ENCODE assay signal across 10 cellular contexts in the genomic region with DNA sequence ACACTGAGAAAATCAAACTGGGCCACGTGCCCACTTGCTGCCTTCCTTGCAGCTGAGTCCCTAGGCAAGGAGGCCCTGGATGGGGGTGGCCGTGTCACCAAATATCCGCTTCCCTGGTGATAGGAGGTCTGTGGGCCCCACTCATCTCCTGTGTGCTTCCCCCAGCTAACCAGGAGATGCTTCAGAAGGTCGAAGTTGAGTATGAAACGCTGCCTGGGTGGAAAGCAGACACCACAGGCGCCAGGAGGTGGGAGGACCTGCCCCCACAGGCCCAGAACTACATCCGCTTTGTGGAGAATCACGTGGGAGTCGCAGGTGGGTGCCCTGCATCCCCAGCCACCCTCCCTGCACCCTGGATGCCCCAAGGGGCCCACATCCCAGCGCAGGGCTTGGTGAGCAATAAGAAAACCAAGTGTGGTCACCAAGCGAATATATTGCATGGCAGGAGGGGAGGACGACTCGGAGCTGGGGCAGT. TPM values are rescaled to one million over a fixed set of nuclear protein-coding genes. Genes with fewer than 3 reads are reported as not detected.
DNase-seq lines count a peak whose midpoint lies in the region; ATAC-seq and TF ChIP-seq lines count a peak whose summit lies in the region.
"Had no signal": no experiment of that assay in that cellular context is flagged by ENCODE, and none has a peak within 500 bp of the region (broad histone marks: within the 10 kb centered on the region; RNA-seq: fewer than 3 reads in every experiment).

No MANE protein-coding gene starts in this region.

- no peaks in the 10 kb centered on the region for H3K9me2 ChIP-seq in GM23248 (ENCODE audit: insufficient read depth)

- no peak overlapping the region for H3K27ac Mint-ChIP-seq in T-helper 17 cell
- H3K27ac Mint-ChIP-seq in stimulated activated memory B cell treated with anti-CD40 and anti-IgM and Interleukin-4, amounts not matched to agents 10 μg/mL and 1 μg/mL and 100 μg/mL, for 72 hours = no peak overlapping the region
- no peak overlapping the region for H3K27ac Mint-ChIP-seq in activated T-helper 1 cell treated with anti-CD3 and anti-CD28 coated beads, Interleukin-12 subunit alpha, Interleukin-12 subunit beta, Interleukin-2, Interleukin-4 antibody, amounts not matched to agents 30 ng/mL and 10 ng/mL and 1 ng/mL, durations not matched to agents 14 hours and 24 hours and 36 hours

- no peaks in the 10 kb centered on the region for H3K36me3 Mint-ChIP-seq in T-helper 17 cell (ENCODE audit: low read depth)
- H3K36me3 Mint-ChIP-seq in stimulated activated memory B cell treated with anti-CD40 and anti-IgM and Interleukin-4, amounts not matched to agents 10 μg/mL and 1 μg/mL and 100 μg/mL, for 72 hours = no peaks in the 10 kb centered on the region
- H3K36me3 Mint-ChIP-seq in activated T-helper 1 cell treated with anti-CD3 and anti-CD28 coated beads, Interleukin-12 subunit alpha, Interleukin-12 subunit beta, Interleukin-2, Interleukin-4 antibody, amounts not matched to agents 30 ng/mL and 10 ng/mL and 1 ng/mL, durations not matched to agents 14 hours and 24 hours and 36 hours (ENCODE audit: low read depth) = no peaks in the 10 kb centered on the region

- peak overlapping the region; percentile 57; the same call in 1 of the 2 replicates for H2AFZ ChIP-seq in GM23248

- no peak overlapping the region for H3K4me2 ChIP-seq in GM23248 (ENCODE audit: unreplicated experiment)

- no peaks in the 10 kb centered on the region for H3K27me3 Mint-ChIP-seq in T-helper 17 cell
- peaks cover 24% of the 10 kb centered on the region for H3K27me3 Mint-ChIP-seq in stimulated activated memory B cell treated with anti-CD40 and anti-IgM and Interleukin-4, amounts not matched to agents 10 μg/mL and 1 μg/mL and 100 μg/mL, for 72 hours
- peaks cover 2% of the 10 kb centered on the region for H3K27me3 Mint-ChIP-seq in activated T-helper 1 cell treated with anti-CD3 and anti-CD28 coated beads, Interleukin-12 subunit alpha, Interleukin-12 subunit beta, Interleukin-2, Interleukin-4 antibody, amounts not matched to agents 30 ng/mL and 10 ng/mL and 1 ng/mL, durations not matched to agents 14 hours and 24 hours and 36 hours (ENCODE audit: insufficient read depth)

- H3K4me3 Mint-ChIP-seq in T-helper 17 cell = no peak overlapping the region
- H3K4me3 Mint-ChIP-seq in stimulated activated memory B cell treated with anti-CD40 and anti-IgM and Interleukin-4, amounts not matched to agents 10 μg/mL and 1 μg/mL and 100 μg/mL, for 72 hours = no peak overlapping the region
- no peak overlapping the region for H3K4me3 Mint-ChIP-seq in activated T-helper 1 cell treated with anti-CD3 and anti-CD28 coated beads, Interleukin-12 subunit alpha, Interleukin-12 subunit beta, Interleukin-2, Interleukin-4 antibody, amounts not matched to agents 30 ng/mL and 10 ng/mL and 1 ng/mL, durations not matched to agents 14 hours and 24 hours and 36 hours

- H3K4me1 ChIP-seq in GM23248 (ENCODE audit: insufficient read depth) (peaks cover 45% of the 10 kb centered on the region), left ventricle myocardium inferior (peaks cover 14% of the 10 kb centered on the region)

- peaks cover 34% of the 10 kb centered on the region for H3F3A ChIP-seq in GM23248 (ENCODE audit: insufficient read depth)

- in situ Hi-C loops in GM23248 (cut with MboI) = no loop called here

- H4K20me1 ChIP-seq in GM23248 (ENCODE audit: insufficient read depth) = no peaks in the 10 kb centered on the region

- TF ChIP-seq CTCF in left ventricle myocardium inferior (IDR thresholded peaks at IDR 0.05; ENCODE audit: borderline replicate concordance) = no peak

- H3K9me3 ChIP-seq in GM23248 (ENCODE audit: low read depth) (no peaks in the 10 kb centered on the region), T-helper 17 cell (ENCODE audit: control insufficient read depth, low read length, poor library complexity, severe bottlenecking) (no peaks in the 10 kb centered on the region), left ventricle myocardium inferior (replicated peaks) (no peaks in the 10 kb centered on the region)

- WGBS in GM23248 (ENCODE audit: low coverage in 1 of 2, low lambda C conversion rate in 2 of 2, missing lambda C conversion rate in 2 of 2), 2 experiments = 82 to 87% methylated on average over 13 of the region's 13 CpGs

- H3K4me3 ChIP-seq in GM23248 (no peak overlapping the region), left ventricle myocardium inferior (no peak overlapping the region)

- H3K27me3 ChIP-seq in GM23248 (replicated peaks; ENCODE audit: insufficient read depth) (no peaks in the 10 kb centered on the region), left ventricle myocardium inferior (ENCODE audit: low read depth) (no peaks in the 10 kb centered on the region)

- no peaks in the 10 kb centered on the region for H3K9me3 Mint-ChIP-seq in stimulated activated memory B cell treated with anti-CD40 and anti-IgM and Interleukin-4, amounts not matched to agents 10 μg/mL and 1 μg/mL and 100 μg/mL, for 72 hours
- no peaks in the 10 kb centered on the region for H3K9me3 Mint-ChIP-seq in activated T-helper 1 cell treated with anti-CD3 and anti-CD28 coated beads, Interleukin-12 subunit alpha, Interleukin-12 subunit beta, Interleukin-2, Interleukin-4 antibody, amounts not matched to agents 30 ng/mL and 10 ng/mL and 1 ng/mL, durations not matched to agents 14 hours and 24 hours and 36 hours

- peak; percentile 23 for ATAC-seq in T-helper 17 cell
- peak; percentile 72 for ATAC-seq in stimulated activated memory B cell treated with anti-CD40 and anti-IgM and Interleukin-4, amounts not matched to agents 10 μg/mL and 1 μg/mL and 100 μg/mL, for 72 hours

- H3K36me3 ChIP-seq in GM23248 (ENCODE audit: low read depth) (no peaks in the 10 kb centered on the region), left ventricle myocardium inferior (peaks cover 49% of the 10 kb centered on the region)

- peaks cover 4% of the 10 kb centered on the region for H3K4me1 Mint-ChIP-seq in T-helper 17 cell
- H3K4me1 Mint-ChIP-seq in stimulated activated memory B cell treated with anti-CD40 and anti-IgM and Interleukin-4, amounts not matched to agents 10 μg/mL and 1 μg/mL and 100 μg/mL, for 72 hours = peaks cover 29% of the 10 kb centered on the region
- no peaks in the 10 kb centered on the region for H3K4me1 Mint-ChIP-seq in activated T-helper 1 cell treated with anti-CD3 and anti-CD28 coated beads, Interleukin-12 subunit alpha, Interleukin-12 subunit beta, Interleukin-2, Interleukin-4 antibody, amounts not matched to agents 30 ng/mL and 10 ng/mL and 1 ng/mL, durations not matched to agents 14 hours and 24 hours and 36 hours (ENCODE audit: low read depth)

- H3K79me2 ChIP-seq in GM23248 (ENCODE audit: insufficient read depth) = no peaks in the 10 kb centered on the region

- intact Hi-C loops in left ventricle myocardium inferior (cut with micrococcal nuclease) = no loop called here
- intact Hi-C loops in activated T-helper 1 cell treated with anti-CD3 and anti-CD28 coated beads, Interleukin-12 subunit alpha, Interleukin-12 subunit beta, Interleukin-2, Interleukin-4 antibody, amounts not matched to agents 30 ng/mL and 10 ng/mL and 1 ng/mL, durations not matched to agents 14 hours and 24 hours and 36 hours (cut with micrococcal nuclease) = no loop called here

- DNase-seq in GM23248 (no peak), T-helper 17 cell (no peak), left ventricle myocardium inferior (no peak), pons (ENCODE audit: low spot score) (no peak), NCI-H1436 treated with DMSO at 0.1 percent for 48 hours (lab: John Stamatoyannopoulos, UW) (no peak)
- DNase-seq in activated T-helper 1 cell treated with anti-CD3 and anti-CD28 coated beads, Interleukin-12 subunit alpha, Interleukin-12 subunit beta, Interleukin-2, Interleukin-4 antibody, amounts not matched to agents 30 ng/mL and 10 ng/mL and 1 ng/mL, durations not matched to agents 14 hours and 24 hours and 36 hours (ENCODE audit: low spot score) = no peak
- DNase-seq: KBM-7, NCI-H187 treated with DMSO at 0.1 percent for 48 hours, SW 1271 had no signal

- no peak overlapping the region for H3K9ac ChIP-seq in GM23248

- H3K27ac ChIP-seq in GM23248 (peak overlapping the region; percentile 73), left ventricle myocardium inferior (replicated peaks) (peak overlapping the region; percentile 7)

RNA-seq across cellular contexts. Expression of a gene that starts 6.8 kb away (rescaled TPM):
- total RNA-seq in GM23248 (2014; rRNA removed; shearing (Covaris generic)) = 148 and 174 TPM in 2 replicates
- polyA plus RNA-seq in GM23248 (2016; fragmentation: Nextera tagmentation; extraction: Ambion mirVana) = 132 and 141 TPM in 2 replicates
- 10 to 100 TPM; 76.2 to 85.7 TPM for total RNA-seq in T-helper 17 cell
- 55.6 TPM for total RNA-seq in left ventricle myocardium inferior
- 111 and 113 TPM in 2 replicates for total RNA-seq in activated T-helper 1 cell treated with anti-CD3 and anti-CD28 coated beads, Interleukin-12 subunit alpha, Interleukin-12 subunit beta, Interleukin-2, Interleukin-4 antibody, amounts not matched to agents 30 ng/mL and 10 ng/mL and 1 ng/mL, durations not matched to agents 14 hours and 24 hours and 36 hours

RNA-seq across cellular contexts. Expression of a gene that starts 22.1 kb away (rescaled TPM):
- 3.7 and 4.7 TPM in 2 replicates for total RNA-seq in GM23248 (2014; rRNA removed; shearing (Covaris generic))
- polyA plus RNA-seq in GM23248 (2016; fragmentation: Nextera tagmentation; extraction: Ambion mirVana) = 6.6 and 7.1 TPM in 2 replicates
- total RNA-seq in T-helper 17 cell (1 to 10 TPM; 2.4 to 2.9 TPM), left ventricle myocardium inferior (218 TPM)
- 1.1 and 1.2 TPM in 2 replicates for total RNA-seq in activated T-helper 1 cell treated with anti-CD3 and anti-CD28 coated beads, Interleukin-12 subunit alpha, Interleukin-12 subunit beta, Interleukin-2, Interleukin-4 antibody, amounts not matched to agents 30 ng/mL and 10 ng/mL and 1 ng/mL, durations not matched to agents 14 hours and 24 hours and 36 hours

RNA-seq across cellular contexts. Expression of a gene that starts 49.4 kb away (rescaled TPM):
- 154 and 164 TPM in 2 replicates for total RNA-seq in GM23248 (2014; rRNA removed; shearing (Covaris generic))
- 16.9 and 17.9 TPM in 2 replicates for polyA plus RNA-seq in GM23248 (2016; fragmentation: Nextera tagmentation; extraction: Ambion mirVana)
- total RNA-seq in T-helper 17 cell (10 to 100 TPM; 72.4 to 77.2 TPM), left ventricle myocardium inferior (144 TPM)
- total RNA-seq in activated T-helper 1 cell treated with anti-CD3 and anti-CD28 coated beads, Interleukin-12 subunit alpha, Interleukin-12 subunit beta, Interleukin-2, Interleukin-4 antibody, amounts not matched to agents 30 ng/mL and 10 ng/mL and 1 ng/mL, durations not matched to agents 14 hours and 24 hours and 36 hours = 137 and 140 TPM in 2 replicates

RNA-seq across cellular contexts. Expression of a gene that starts 54.8 kb away (rescaled TPM):
- 2.4 and 6.2 TPM in 2 replicates for total RNA-seq in GM23248 (2014; rRNA removed; shearing (Covaris generic))
- 0.56 and 0.75 TPM in 2 replicates for polyA plus RNA-seq in GM23248 (2016; fragmentation: Nextera tagmentation; extraction: Ambion mirVana)
- 1 to 10 TPM; 2.7 to 3.3 TPM for total RNA-seq in T-helper 17 cell
- 5.7 TPM for total RNA-seq in left ventricle myocardium inferior
- total RNA-seq in activated T-helper 1 cell treated with anti-CD3 and anti-CD28 coated beads, Interleukin-12 subunit alpha, Interleukin-12 subunit beta, Interleukin-2, Interleukin-4 antibody, amounts not matched to agents 30 ng/mL and 10 ng/mL and 1 ng/mL, durations not matched to agents 14 hours and 24 hours and 36 hours = 5.9 and 6.1 TPM in 2 replicates

RNA-seq across cellular contexts. Expression of a gene that starts 56.7 kb away (rescaled TPM):
- total RNA-seq in GM23248 (2014; rRNA removed; shearing (Covaris generic)) = 53.3 and 62.1 TPM in 2 replicates
- 23.0 and 24.2 TPM in 2 replicates for polyA plus RNA-seq in GM23248 (2016; fragmentation: Nextera tagmentation; extraction: Ambion mirVana)
- total RNA-seq in T-helper 17 cell = 10 to 100 TPM; 61.0 to 76.1 TPM
- 28.5 TPM for total RNA-seq in left ventricle myocardium inferior
- total RNA-seq in activated T-helper 1 cell treated with anti-CD3 and anti-CD28 coated beads, Interleukin-12 subunit alpha, Interleukin-12 subunit beta, Interleukin-2, Interleukin-4 antibody, amounts not matched to agents 30 ng/mL and 10 ng/mL and 1 ng/mL, durations not matched to agents 14 hours and 24 hours and 36 hours = 86.6 and 91.6 TPM in 2 replicates

Comparison
In these comparisons a context has a peak if more than half of its experiments do, and no peak if none do; other contexts are left out.
1. RNA of a gene that starts 22.1 kb away (total RNA-seq): 218 TPM in left ventricle myocardium inferior (single experiment); 3.7 to 4.7 TPM in GM23248, 2.4 to 2.9 TPM in T-helper 17 cell and 1.1 to 1.2 TPM in activated T-helper 1 cell treated with anti-CD3 and anti-CD28 coated beads, Interleukin-12 subunit alpha, Interleukin-12 subunit beta, Interleukin-2, Interleukin-4 antibody, amounts not matched to agents 30 ng/mL and 10 ng/mL and 1 ng/mL, durations not matched to agents 14 hours and 24 hours and 36 hours; every median in the first group is over 10 times any median in the second.